ENCODE assay signal across 11 cellular contexts in genomic region chr17:77349976-77350830, GRCh38.
DNase-seq lines count a peak whose midpoint lies in the region; ATAC-seq and TF ChIP-seq lines count a peak whose summit lies in the region.
"Had no signal": no experiment of that assay in that cellular context is flagged by ENCODE, and none has a peak within 500 bp of the region (broad histone marks: within the 10 kb centered on the region; RNA-seq: fewer than 3 reads in every experiment).

No MANE protein-coding gene starts in this region.

- no CpG with 5 or more reads among the region's 12 CpGs for WGBS in IMR-90 (ENCODE audit: extremely low coverage in 2 of 2, insufficient read length in 1 of 2), 2 experiments

- no peak for TF ChIP-seq RAD21 in IMR-90 (IDR thresholded peaks at IDR 0.05; ENCODE audit: low read length)

- H3K27me3 ChIP-seq in IMR-90 (ENCODE audit: control insufficient read depth, insufficient read depth, low read length) (no peaks in the 10 kb centered on the region), mucosa of rectum (ENCODE audit: control insufficient read depth in 2 of 2, insufficient read depth in 2 of 2, low read length in 2 of 2) (no peaks in the 10 kb centered on the region)
- H3K27me3 ChIP-seq: upper lobe of left lung had no signal

- H4K5ac ChIP-seq in IMR-90 (ENCODE audit: low read depth, low read length) = no peak overlapping the region; the same call in 1 of the 2 replicates

- POLR2A ChIA-PET in IMR-90 (lab: Charles Lee; ENCODE audit: unreplicated experiment) = interaction anchor here (0.6 kb wide), 1 partner anchor 1382 kb away, joined by 4 read pairs; no protein-coding TSS in a partner anchor

- H3K4ac ChIP-seq in IMR-90 (ENCODE audit: low read depth, low read length) = peak overlapping the region; percentile 83

- H2AK9ac ChIP-seq in IMR-90 (replicated peaks; ENCODE audit: low read depth, low read length, poor library complexity) = peak overlapping the region; percentile 50

- peak overlapping the region; percentile 27; the same call in 1 of the 2 replicates for H2AK5ac ChIP-seq in IMR-90 (ENCODE audit: low read depth, low read length)

- TF ChIP-seq POLR2A in IMR-90 (IDR thresholded peaks at IDR 0.05; ENCODE audit: low read depth, low read length) = no peak

- no peaks in the 10 kb centered on the region for H3K36me3 ChIP-seq in IMR-90 (ENCODE audit: control insufficient read depth, insufficient read depth, low read length)
- no peaks in the 10 kb centered on the region for H3K36me3 ChIP-seq in mucosa of rectum (ENCODE audit: control insufficient read depth in 2 of 2, insufficient read depth in 2 of 2, low read length in 2 of 2)
- H3K36me3 ChIP-seq: upper lobe of left lung had no signal

- no peak overlapping the region; the same call in 2 of the 3 replicates for H2BK15ac ChIP-seq in IMR-90 (ENCODE audit: low read depth, low read length)

- H2AFZ ChIP-seq in IMR-90 (replicated peaks; ENCODE audit: low read length, poor library complexity) = peak overlapping the region; percentile 68

- peaks cover 10% of the 10 kb centered on the region; the same call in 1 of the 2 replicates for H4K20me1 ChIP-seq in IMR-90 (ENCODE audit: insufficient read depth, low read length)

- peaks cover 3% of the 10 kb centered on the region; the same call in 1 of the 2 replicates for H3K9me3 ChIP-seq in IMR-90 (ENCODE audit: control insufficient read depth, insufficient read depth, low read length)
- H3K9me3 ChIP-seq in mucosa of rectum (ENCODE audit: control insufficient read depth in 2 of 2, low read length in 2 of 2) = no peaks in the 10 kb centered on the region
- H3K9me3 ChIP-seq: upper lobe of left lung had no signal

- intact Hi-C loops in IMR-90 (cut with micrococcal nuclease) = no loop called here

- in situ Hi-C loops in IMR-90 (cut with MboI; ENCODE audit: low sequenced_read_pairs) = no loop called here

- H2BK120ac ChIP-seq in IMR-90 (ENCODE audit: low read depth, low read length) = 0 out of 2 replicates have a peak overlapping the region, but pooled peaks have one; percentile 66

- ATAC-seq in IMR-90 (ENCODE audit: low read depth) (peak; percentile 12; the same call in 1 of the 2 replicates), HG03139 (IDR thresholded peaks at IDR 0.05; ENCODE audit: unreplicated experiment) (no peak)

- peak overlapping the region; percentile 33; the same call in 1 of the 2 replicates for H2BK20ac ChIP-seq in IMR-90 (ENCODE audit: low read depth, low read length)

- peak overlapping the region; percentile 40; the same call in 1 of the 2 replicates for H3K27ac ChIP-seq in IMR-90 (ENCODE audit: insufficient read depth, low read length)
- peak overlapping the region; percentile 28 to 38 for H3K27ac ChIP-seq in mucosa of rectum (ENCODE audit: low read depth in 2 of 2, low read length in 2 of 2)

- peak overlapping the region in 1 of 2 experiments; percentile 70; a peak in 1 of 4 replicates for H4K8ac ChIP-seq in IMR-90 (ENCODE audit: low read depth in 2 of 2, low read length in 2 of 2)

- CTCF ChIA-PET in IMR-90 (lab: Yijun Ruan, JAX) = no interaction called here

- peak overlapping the region; percentile 75; the same call in 1 of the 2 replicates for H3K23ac ChIP-seq in IMR-90 (ENCODE audit: low read depth, low read length)

- peak overlapping the region; percentile 92; the same call in 1 of the 2 replicates for H3K14ac ChIP-seq in IMR-90 (replicated peaks; ENCODE audit: low read depth, low read length)

- H3K18ac ChIP-seq in IMR-90 (ENCODE audit: low read depth, low read length) = peak overlapping the region; percentile 1; the same call in 1 of the 2 replicates

- H4K91ac ChIP-seq in IMR-90 (ENCODE audit: insufficient read depth, low read depth, low read length) = peak overlapping the region; percentile 34

- DNase-seq in AG20443 (ENCODE audit: low spot score) = peak; percentile 59
- DNase-seq in IMR-90 = peak; percentile 86
- DNase-seq in fibroblast of mammary gland (ENCODE audit: low read depth) = peak; percentile 91
- DNase-seq in T-helper 1 cell = no peak
- no peak for DNase-seq in inferior parietal cortex (ENCODE audit: extremely low spot score)
- DNase-seq in SKM-1 (lab: John Stamatoyannopoulos, UW; ENCODE audit: unreplicated experiment) = no peak
- DNase-seq: mesendoderm, SIG-M5 had no signal

- H3K79me1 ChIP-seq in IMR-90 (ENCODE audit: low read depth in 1 of 2, low read length in 2 of 2) = peaks cover 31 to 72% of the 10 kb centered on the region in 2 experiments

- no peak for TF ChIP-seq CTCF in IMR-90 (conservative IDR thresholded peaks at IDR 0.05; ENCODE audit: low read depth, low read length)
- no peak for TF ChIP-seq CTCF in fibroblast of mammary gland (conservative IDR thresholded peaks at IDR 0.05; ENCODE audit: control insufficient read depth, insufficient read depth, low read depth, low read length)

- H3K4me1 ChIP-seq in IMR-90 (ENCODE audit: control insufficient read depth, insufficient read depth, low read length) (peaks cover 30% of the 10 kb centered on the region), mucosa of rectum (ENCODE audit: control insufficient read depth in 2 of 2, insufficient read depth in 2 of 2, low read length in 2 of 2) (peaks cover 19 to 30% of the 10 kb centered on the region in 2 donors)

- H3K4me3 ChIP-seq in IMR-90 (ENCODE audit: insufficient read depth, low read depth, low read length) (no peak overlapping the region), fibroblast of mammary gland (ENCODE audit: control insufficient read depth, low read depth, low read length) (no peak overlapping the region), mucosa of rectum (ENCODE audit: low read length in 2 of 2) (no peak overlapping the region)
- H3K4me3 ChIP-seq: upper lobe of left lung had no signal

- dilution Hi-C loops in IMR-90 (cut with HindIII; ENCODE audit: low sequenced_read_pairs, unreplicated experiment) = no loop called here

- no peak overlapping the region for H3K4me2 ChIP-seq in IMR-90 (ENCODE audit: low read depth, low read length)

- H3K9ac ChIP-seq in IMR-90 (ENCODE audit: low read depth, low read length) = no peak overlapping the region
- peak overlapping the region in 1 of 2 donors; percentile 24 for H3K9ac ChIP-seq in mucosa of rectum (ENCODE audit: low read depth in 1 of 2, low read length in 2 of 2)

- no peak overlapping the region for H3K56ac ChIP-seq in IMR-90 (ENCODE audit: extremely low read depth, insufficient read depth, low read length)

- peaks cover 24% of the 10 kb centered on the region for H3K9me1 ChIP-seq in IMR-90 (ENCODE audit: insufficient read depth, low read length)

- peak overlapping the region; percentile 44 for H2BK5ac ChIP-seq in IMR-90 (ENCODE audit: low read depth, low read length, poor library complexity, severe bottlenecking)

- no TSS peak for BruUV-seq in IMR-90 (replicated peaks; lab: Mats Ljungman, UMichigan)

TF ChIP-seq in IMR-90, 13 proteins besides CTCF, POLR2A, EP300 and RAD21:
- peak; percentile 88 for TF ChIP-seq BHLHE40 (IDR thresholded peaks at IDR 0.05; ENCODE audit: low read depth, low read length)
- TF ChIP-seq FOS (IDR thresholded peaks at IDR 0.05; ENCODE audit: low read depth, low read length) = no peak; the same call in 1 of the 2 replicates
- no peak for TF ChIP-seq ELK1 (IDR thresholded peaks at IDR 0.05; ENCODE audit: borderline replicate concordance, low read depth, low read length)
- peak; percentile 65; the same call in 1 of the 2 replicates for TF ChIP-seq MXI1 (IDR thresholded peaks at IDR 0.05; ENCODE audit: borderline replicate concordance, low read depth, low read length)
- TF ChIP-seq USF2 (IDR thresholded peaks at IDR 0.05; ENCODE audit: low read depth, low read length) = peak; percentile 79
TF ChIP-seq in IMR-90: peak in this region for 3.

Comparison
In these comparisons a context has a peak if more than half of its experiments do, and no peak if none do; other contexts are left out.
1. DNase-seq: peak in AG20443 (single experiment), IMR-90 (single experiment) and fibroblast of mammary gland (single experiment); none in T-helper 1 cell (0 of 5), inferior parietal cortex (single experiment) and SKM-1 (single experiment).